ENCODE assay signal across 19 cellular contexts in the genomic region with DNA sequence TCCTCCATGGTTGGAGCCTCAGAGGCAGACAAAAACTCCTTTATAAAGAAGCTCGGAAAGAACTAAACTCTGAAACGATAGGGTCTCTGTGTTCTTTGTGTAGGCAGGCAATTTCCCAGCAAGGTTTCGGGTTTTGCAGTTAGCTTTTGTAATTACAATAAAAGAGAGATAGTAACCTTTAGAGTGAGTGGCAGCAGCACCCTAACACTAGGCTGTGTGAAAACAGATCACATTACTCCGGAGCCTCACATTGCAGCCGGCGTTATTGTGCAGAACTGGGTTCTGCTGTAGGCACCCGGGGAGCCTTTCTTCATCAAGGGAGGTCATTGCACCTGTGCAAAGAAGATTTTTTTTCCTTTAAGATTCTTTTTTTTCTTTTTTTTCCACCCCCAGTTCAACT.
DNase-seq lines count a peak whose midpoint lies in the region; ATAC-seq and TF ChIP-seq lines count a peak whose summit lies in the region.
"Had no signal": no experiment of that assay in that cellular context is flagged by ENCODE, and none has a peak within 500 bp of the region (broad histone marks: within the 10 kb centered on the region; RNA-seq: fewer than 3 reads in every experiment).

No MANE protein-coding gene starts in this region.

- H2BK120ac ChIP-seq in H9 (ENCODE audit: low read depth, low read length, poor library complexity, severe bottlenecking), result no peak overlapping the region

- H2AFZ ChIP-seq in H9 (ENCODE audit: low read length), result no peak overlapping the region
- H2AFZ ChIP-seq in GM23248, result no peak overlapping the region

- no peak overlapping the region for H3K27ac ChIP-seq in CD4-positive, alpha-beta T cell (ENCODE audit: low read depth, low read length)
- H3K27ac ChIP-seq in H9 (ENCODE audit: insufficient read length, low read depth, low read length) (no peak overlapping the region), GM23248 (no peak overlapping the region)
- H3K27ac ChIP-seq in naive thymus-derived CD4-positive, alpha-beta T cell (ENCODE audit: low read depth, low read length), result no peak overlapping the region
- H3K27ac ChIP-seq: neutrophil, tibial nerve had no signal

- no peak for DNase-seq in CD4-positive, alpha-beta T cell
- DNase-seq in H9, result no peak
- peak; percentile 37 for DNase-seq in RPMI8226
- no peak for DNase-seq in naive thymus-derived CD4-positive, alpha-beta T cell
- no peak for DNase-seq in GM23248
- DNase-seq in mesothelial cell of epicardium (ENCODE audit: low spot score in 2 of 2, unreplicated experiment in 2 of 2), result no peak
- DNase-seq: C1 segment of cervical spinal cord; cerebellar nuclear complex; DND-41; HCEC 1CT; islet precursor cell; mesenchymal stem cell; NCI-H187 treated with DMSO at 0.1 percent for 48 hours; NCI-H82; stimulated activated naive B cell treated with anti-CD40 and anti-IgM and Interleukin-4, amounts not matched to agents 10 μg/mL and 1 μg/mL and 100 μg/mL, for 72 hours had no signal

- no peaks in the 10 kb centered on the region for H3K9me3 ChIP-seq in CD4-positive, alpha-beta T cell (ENCODE audit: control insufficient read depth, low read length)
- H3K9me3 ChIP-seq in H9 (ENCODE audit: control insufficient read depth, low read depth, low read length) (no peaks in the 10 kb centered on the region), GM23248 (ENCODE audit: low read depth) (no peaks in the 10 kb centered on the region)
- no peaks in the 10 kb centered on the region for H3K9me3 ChIP-seq in naive thymus-derived CD4-positive, alpha-beta T cell (ENCODE audit: control insufficient read depth in 2 of 3, low read length in 3 of 3)
- H3K9me3 ChIP-seq: neutrophil, tibial nerve had no signal

- no peaks in the 10 kb centered on the region for H3K23me2 ChIP-seq in H9 (ENCODE audit: insufficient read length, low read depth, low read length, poor library complexity, severe bottlenecking)

- CTCF ChIA-PET in CD4-positive, alpha-beta T cell (lab: Charles Lee), result no interaction called here
- CTCF ChIA-PET in naive thymus-derived CD4-positive, alpha-beta T cell (lab: Charles Lee), result interaction anchor here (0.7 to 1.7 kb wide), 3 partner anchors 30 to 345 kb away, joined by 3 to 4 read pairs (median 3); no protein-coding TSS in a partner anchor

- no peak overlapping the region for H3K4me3 ChIP-seq in naive thymus-derived CD4-positive, alpha-beta T cell (ENCODE audit: low read length)
- H3K4me3 ChIP-seq in GM23248, result no peak overlapping the region
- H3K4me3 ChIP-seq: tibial nerve had no signal

- no peak overlapping the region for H3K56ac ChIP-seq in H9 (ENCODE audit: insufficient read length, low read depth, low read length)

- H3K27me3 Mint-ChIP-seq in CD4-positive, alpha-beta T cell, result no peaks in the 10 kb centered on the region
- H3K27me3 Mint-ChIP-seq in H9 (ENCODE audit: low read depth), result no peaks in the 10 kb centered on the region; the same call in none of the 2 replicates
- H3K27me3 Mint-ChIP-seq in naive thymus-derived CD4-positive, alpha-beta T cell, result peaks cover 0 to 6% (median 0%) of the 10 kb centered on the region in 5 donors
- no peaks in the 10 kb centered on the region for H3K27me3 Mint-ChIP-seq in mesothelial cell of epicardium (ENCODE audit: low read depth)
- H3K27me3 Mint-ChIP-seq: stimulated activated naive B cell treated with anti-CD40 and anti-IgM and Interleukin-4, amounts not matched to agents 10 μg/mL and 1 μg/mL and 100 μg/mL, for 72 hours had no signal

- H3T11ph ChIP-seq in H9 (ENCODE audit: low read length), result no peak overlapping the region

- H3K79me2 ChIP-seq in H9 (ENCODE audit: insufficient read depth, low read length) (no peaks in the 10 kb centered on the region), GM23248 (ENCODE audit: insufficient read depth) (no peaks in the 10 kb centered on the region)

- in situ Hi-C loops in GM23248 (cut with MboI), result no loop called here

- no peak for ATAC-seq in CD4-positive, alpha-beta T cell (ENCODE audit: poor library complexity)
- no peak for ATAC-seq in naive thymus-derived CD4-positive, alpha-beta T cell
- ATAC-seq in GM21423 (IDR thresholded peaks at IDR 0.05; ENCODE audit: unreplicated experiment), result no peak

- no peak for TF ChIP-seq CTCF in CD4-positive, alpha-beta T cell (IDR thresholded peaks at IDR 0.05)
- TF ChIP-seq CTCF in H9 (conservative IDR thresholded peaks at IDR 0.05), result no peak
- no peak for TF ChIP-seq CTCF in mesothelial cell of epicardium (IDR thresholded peaks at IDR 0.05; ENCODE audit: unreplicated experiment)

- no peak overlapping the region for H2AK5ac ChIP-seq in H9 (ENCODE audit: insufficient read length, low read length)

- H3K9me3 Mint-ChIP-seq in CD4-positive, alpha-beta T cell, result no peaks in the 10 kb centered on the region
- no peaks in the 10 kb centered on the region for H3K9me3 Mint-ChIP-seq in H9
- peaks cover 0 to 5% (median 0%) of the 10 kb centered on the region in 11 donors for H3K9me3 Mint-ChIP-seq in naive thymus-derived CD4-positive, alpha-beta T cell
- no peaks in the 10 kb centered on the region for H3K9me3 Mint-ChIP-seq in mesothelial cell of epicardium
- H3K9me3 Mint-ChIP-seq: activated T-helper 2 cell treated with anti-CD3 and anti-CD28 coated beads, Interferon-gamma antibody, Interleukin-2, Interleukin-4, amounts not matched to agents 10 μg/mL and 5 μg/mL and 100 μg/mL, durations not matched to agents 14 hours and 24 hours and 36 hours; stimulated activated naive B cell treated with anti-CD40 and anti-IgM and Interleukin-4, amounts not matched to agents 10 μg/mL and 1 μg/mL and 100 μg/mL, for 72 hours had no signal

- no peaks in the 10 kb centered on the region for H3F3A ChIP-seq in GM23248 (ENCODE audit: insufficient read depth)

- no peak overlapping the region for H2BK12ac ChIP-seq in H9 (ENCODE audit: insufficient read length, low read depth, low read length)

- H4K8ac ChIP-seq in H9 (replicated peaks; ENCODE audit: insufficient read length, low read depth, low read length), result no peak overlapping the region

- no peak overlapping the region for H3K4me2 ChIP-seq in H9 (ENCODE audit: insufficient read depth, insufficient read length, low read length)
- no peak overlapping the region for H3K4me2 ChIP-seq in GM23248 (ENCODE audit: unreplicated experiment)

- no peak overlapping the region for H2BK15ac ChIP-seq in H9 (ENCODE audit: low read depth, low read length)

- peaks cover 91% of the 10 kb centered on the region for H3K4me1 Mint-ChIP-seq in CD4-positive, alpha-beta T cell (ENCODE audit: low read depth)
- H3K4me1 Mint-ChIP-seq in H9, result peaks cover 24 to 30% of the 10 kb centered on the region in 2 experiments
- peaks cover 46 to 97% (median 78%) of the 10 kb centered on the region in 7 donors for H3K4me1 Mint-ChIP-seq in naive thymus-derived CD4-positive, alpha-beta T cell
- peaks cover 39% of the 10 kb centered on the region for H3K4me1 Mint-ChIP-seq in mesothelial cell of epicardium

- H3K4me3 Mint-ChIP-seq in CD4-positive, alpha-beta T cell, result peak overlapping the region; percentile 36
- H3K4me3 Mint-ChIP-seq in H9, result peak overlapping the region in 1 of 2 experiments; percentile 67; a peak in 1 of 5 replicates
- peak overlapping the region in 9 of 10 donors; percentile 38 to 70 (median 62) for H3K4me3 Mint-ChIP-seq in naive thymus-derived CD4-positive, alpha-beta T cell
- no peak overlapping the region for H3K4me3 Mint-ChIP-seq in mesothelial cell of epicardium
- H3K4me3 Mint-ChIP-seq: stimulated activated naive B cell treated with anti-CD40 and anti-IgM and Interleukin-4, amounts not matched to agents 10 μg/mL and 1 μg/mL and 100 μg/mL, for 72 hours had no signal

- intact Hi-C loops in CD4-positive, alpha-beta T cell (cut with DNase I, micrococcal nuclease), result loop anchor here in 1 of 2 experiments (10.0 kb wide), 2 partner anchors 65 to 225 kb away; no protein-coding TSS in a partner anchor
- intact Hi-C loops in naive thymus-derived CD4-positive, alpha-beta T cell (cut with micrococcal nuclease), result loop anchor here (2.0 to 10.0 kb wide), 5 partner anchors 15 to 425 kb away; no protein-coding TSS in a partner anchor

- no peak overlapping the region for H3K18ac ChIP-seq in H9 (ENCODE audit: insufficient read length, low read depth, low read length)

- no peak overlapping the region for H2BK5ac ChIP-seq in H9 (ENCODE audit: insufficient read length, low read length)

- H3K4me1 ChIP-seq in H9 (ENCODE audit: insufficient read depth, low read length), result no peaks in the 10 kb centered on the region; the same call in 1 of the 2 replicates
- H3K4me1 ChIP-seq in naive thymus-derived CD4-positive, alpha-beta T cell (ENCODE audit: control insufficient read depth in 2 of 2, insufficient read depth in 2 of 2, low read length in 2 of 2), result peaks cover 4 to 53% of the 10 kb centered on the region in 2 donors
- H3K4me1 ChIP-seq in GM23248 (ENCODE audit: insufficient read depth), result no peaks in the 10 kb centered on the region

- no peak overlapping the region for H4K91ac ChIP-seq in H9 (ENCODE audit: insufficient read length, low read depth, low read length)

- no peak overlapping the region for H2BK20ac ChIP-seq in H9 (ENCODE audit: low read depth, low read length, poor library complexity, severe bottlenecking)

- POLR2A ChIA-PET in CD4-positive, alpha-beta T cell (lab: Charles Lee), result interaction anchor here (1.1 to 4.8 kb wide), 7 partner anchors 12 to 428 kb away, joined by 3 to 41 read pairs (median 5); a partner anchor contains a TSS
- POLR2A ChIA-PET in naive thymus-derived CD4-positive, alpha-beta T cell (lab: Charles Lee), result interaction anchor here (0.7 to 4.0 kb wide), 8 partner anchors 11 to 219 kb away, joined by 3 to 61 read pairs (median 4); no protein-coding TSS in a partner anchor

- no CpG with 5 or more reads among the region's 7 CpGs for WGBS in H9 (ENCODE audit: extremely low coverage, insufficient read length, low lambda C conversion rate)
- WGBS in GM23248 (ENCODE audit: low coverage in 1 of 2, low lambda C conversion rate in 2 of 2, missing lambda C conversion rate in 2 of 2), 2 experiments, result 69 to 71% methylated on average over 7 of the region's 7 CpGs

- H3K14ac ChIP-seq in H9 (ENCODE audit: insufficient read depth, low read length), result no peak overlapping the region; the same call in 1 of the 2 replicates

- no peaks in the 10 kb centered on the region for H3K9me2 ChIP-seq in GM23248 (ENCODE audit: insufficient read depth)

- peak overlapping the region; percentile 87 for H3K27ac Mint-ChIP-seq in CD4-positive, alpha-beta T cell
- H3K27ac Mint-ChIP-seq in H9, result peak overlapping the region; percentile 65 to 92 (median 85); a peak in 3 of 7 replicates
- H3K27ac Mint-ChIP-seq in naive thymus-derived CD4-positive, alpha-beta T cell, result peak overlapping the region; percentile 53 to 87 (median 69)
- no peak overlapping the region for H3K27ac Mint-ChIP-seq in mesothelial cell of epicardium
- H3K27ac Mint-ChIP-seq: activated T-helper 2 cell treated with anti-CD3 and anti-CD28 coated beads, Interferon-gamma antibody, Interleukin-2, Interleukin-4, amounts not matched to agents 10 μg/mL and 5 μg/mL and 100 μg/mL, durations not matched to agents 14 hours and 24 hours and 36 hours; stimulated activated naive B cell treated with anti-CD40 and anti-IgM and Interleukin-4, amounts not matched to agents 10 μg/mL and 1 μg/mL and 100 μg/mL, for 72 hours had no signal

- H3K36me3 ChIP-seq in naive thymus-derived CD4-positive, alpha-beta T cell (ENCODE audit: control insufficient read depth in 2 of 3, insufficient read depth in 3 of 3, low read length in 3 of 3), result no peaks in the 10 kb centered on the region
- H3K36me3 ChIP-seq in GM23248 (ENCODE audit: low read depth), result no peaks in the 10 kb centered on the region
- H3K36me3 ChIP-seq: neutrophil, tibial nerve had no signal

- H3K4ac ChIP-seq in H9 (ENCODE audit: low read depth, low read length), result no peak overlapping the region

- H4K5ac ChIP-seq in H9 (ENCODE audit: insufficient read length, low read depth, low read length), result no peak overlapping the region

- H3K9ac ChIP-seq in H9 (ENCODE audit: extremely low read depth, insufficient read length, low read length) (no peak overlapping the region), GM23248 (no peak overlapping the region)

- no peak overlapping the region for H3K23ac ChIP-seq in H9 (ENCODE audit: insufficient read length, low read depth, low read length)

- H3K36me3 Mint-ChIP-seq in CD4-positive, alpha-beta T cell (ENCODE audit: low read depth), result no peaks in the 10 kb centered on the region
- no peaks in the 10 kb centered on the region for H3K36me3 Mint-ChIP-seq in H9 (ENCODE audit: insufficient read depth in 1 of 3, low read depth in 3 of 3)
- H3K36me3 Mint-ChIP-seq in naive thymus-derived CD4-positive, alpha-beta T cell, result peaks cover 0 to 18% (median 0%) of the 10 kb centered on the region in 5 donors
- no peaks in the 10 kb centered on the region for H3K36me3 Mint-ChIP-seq in mesothelial cell of epicardium
- H3K36me3 Mint-ChIP-seq: stimulated activated naive B cell treated with anti-CD40 and anti-IgM and Interleukin-4, amounts not matched to agents 10 μg/mL and 1 μg/mL and 100 μg/mL, for 72 hours had no signal

- H4K20me1 ChIP-seq in H9 (ENCODE audit: control insufficient read depth, insufficient read depth, insufficient read length), result no peaks in the 10 kb centered on the region
- H4K20me1 ChIP-seq in GM23248 (ENCODE audit: insufficient read depth), result no peaks in the 10 kb centered on the region

- H3K27me3 ChIP-seq in CD4-positive, alpha-beta T cell (ENCODE audit: control insufficient read depth, insufficient read depth, low read length), result no peaks in the 10 kb centered on the region
- H3K27me3 ChIP-seq in H9 (ENCODE audit: insufficient read depth, low read length) (no peaks in the 10 kb centered on the region), GM23248 (replicated peaks; ENCODE audit: insufficient read depth) (peaks cover 24% of the 10 kb centered on the region)
- no peaks in the 10 kb centered on the region for H3K27me3 ChIP-seq in naive thymus-derived CD4-positive, alpha-beta T cell (ENCODE audit: control insufficient read depth in 2 of 2, insufficient read depth in 2 of 2, low read length in 2 of 2)
- H3K27me3 ChIP-seq: neutrophil, tibial nerve had no signal

- no peaks in the 10 kb centered on the region for H3K79me1 ChIP-seq in H9 (ENCODE audit: insufficient read depth, low read depth, low read length, poor library complexity, severe bottlenecking)
